ENCODE assay signal across 18 cellular contexts in the genomic region with DNA sequence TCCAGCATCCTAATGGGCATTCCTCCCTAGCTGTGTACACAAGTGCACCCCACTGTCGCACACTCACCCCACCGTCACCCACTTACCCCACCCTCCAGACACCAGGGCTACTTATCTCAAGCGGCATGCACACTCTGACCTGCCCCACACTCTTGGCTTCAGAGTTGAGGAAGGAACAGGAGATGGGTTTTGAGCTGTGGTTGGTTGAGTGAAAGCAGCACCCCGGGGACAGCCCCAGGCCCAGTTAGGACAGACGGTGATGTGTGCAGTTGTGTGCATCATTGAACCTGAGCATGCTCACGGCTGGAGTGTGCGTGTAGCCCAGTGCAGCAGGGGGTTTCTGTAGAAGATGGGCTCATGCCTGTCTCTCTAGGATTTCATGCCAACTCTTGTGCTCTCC. TPM values are rescaled to one million over a fixed set of nuclear protein-coding genes. Genes with fewer than 3 reads are reported as not detected.
A peak's percentile ranks its signal among the peaks of the same experiment; 100 is the strongest.
DNase-seq lines count a peak whose midpoint lies in the region; ATAC-seq, FAIRE-seq and TF ChIP-seq lines count a peak whose summit lies in the region.
"Had no signal": no experiment of that assay in that cellular context is flagged by ENCODE, and none has a peak within 500 bp of the region (broad histone marks: within the 10 kb centered on the region; RNA-seq: fewer than 3 reads in every experiment).

No MANE protein-coding gene starts in this region.

- no peak overlapping the region for H3K4me3 ChIP-seq in BLaER1
- no peak overlapping the region for H3K4me3 ChIP-seq in Panc1 (ENCODE audit: low read depth in 2 of 2, low read length in 2 of 2)
- H3K4me3 ChIP-seq in lung, result no peak overlapping the region
- H3K4me3 ChIP-seq in suprapubic skin, result no peak overlapping the region
- H3K4me3 ChIP-seq: PC-9, vagina had no signal

- H3K27ac ChIP-seq in BLaER1, result no peak overlapping the region
- H3K27ac ChIP-seq in Panc1 (ENCODE audit: low read length), result peak overlapping the region; percentile 99
- no peak overlapping the region for H3K27ac ChIP-seq in lung (ENCODE audit: low read depth in 1 of 2, low read length in 1 of 2)
- H3K27ac ChIP-seq in suprapubic skin, result no peak overlapping the region
- H3K27ac ChIP-seq: PC-9, vagina, WERI-Rb-1 had no signal

- H3K36me3 ChIP-seq in BLaER1 (no peaks in the 10 kb centered on the region), Panc1 (ENCODE audit: control insufficient read depth, insufficient read depth, low read length) (peaks cover 14% of the 10 kb centered on the region), lung (ENCODE audit: control insufficient read depth in 2 of 2, insufficient read depth in 2 of 2, low read length in 2 of 2) (peaks cover 34 to 39% of the 10 kb centered on the region in 2 donors), suprapubic skin (peaks cover 39% of the 10 kb centered on the region)
- H3K36me3 ChIP-seq: BE2C, WERI-Rb-1 had no signal

- TF ChIP-seq EP300 in suprapubic skin (IDR thresholded peaks at IDR 0.05), result no peak

- in situ Hi-C loops in Panc1 (cut with HindIII; ENCODE audit: low pct_unique_long_range_greater_than_20kb, low sequenced_read_pairs), result no loop called here

- DNase-seq in GM12891 (ENCODE audit: insufficient read length, low spot score) (no peak), Panc1 (ENCODE audit: low read depth, low spot score) (no peak), lung (ENCODE audit: low spot score) (no peak), suprapubic skin (ENCODE audit: low spot score in 2 of 2) (no peak), D341Med (ENCODE audit: low spot score) (no peak), DMS114 treated with DMSO at 0.1 percent for 48 hours (lab: John Stamatoyannopoulos, UW; ENCODE audit: unreplicated experiment) (no peak)
- DNase-seq in T-helper 2 cell treated with Interferon-gamma antibody and Interleukin-4, amounts not matched to agents 5 μg/mL and 100 μg/mL, for 36 hours (ENCODE audit: low spot score), result no peak
- DNase-seq: activated CD8-positive, alpha-beta memory T cell treated with anti-CD3 and anti-CD28 coated beads, Interleukin-2, amount 50 U/mL, for 48 hours; BE2C; DND-41; midbrain; NCI-H187; NCI-H524 treated with DMSO at 0.1 percent for 48 hours; occipital lobe; PC-9; WERI-Rb-1 had no signal

- H3K4me1 ChIP-seq in BLaER1 (peaks cover 13% of the 10 kb centered on the region), Panc1 (ENCODE audit: control insufficient read depth, insufficient read depth, low read length) (peaks cover 91% of the 10 kb centered on the region), lung (ENCODE audit: control insufficient read depth in 2 of 2, insufficient read depth in 2 of 2, low read length in 2 of 2) (peaks cover 0 to 7% of the 10 kb centered on the region in 2 donors), suprapubic skin (peaks cover 25% of the 10 kb centered on the region)
- H3K4me1 ChIP-seq: BE2C had no signal

- FAIRE-seq in GM12891 (lab: Jason Lieb, UNC), result peak; percentile 63

- peak overlapping the region; percentile 11; the same call in 1 of the 2 replicates for H3K4me2 ChIP-seq in BLaER1
- H3K4me2 ChIP-seq: PC-9 had no signal

- no peak overlapping the region for H3K9ac ChIP-seq in BLaER1

- POLR2A ChIA-PET in Panc1 (lab: Charles Lee), result no interaction called here

- H3K36me3 Mint-ChIP-seq in T-helper 2 cell treated with Interferon-gamma antibody and Interleukin-4, amounts not matched to agents 5 μg/mL and 100 μg/mL, for 36 hours (ENCODE audit: low read depth), result peaks cover 32% of the 10 kb centered on the region

- peaks cover 2% of the 10 kb centered on the region for H3K4me1 Mint-ChIP-seq in T-helper 2 cell treated with Interferon-gamma antibody and Interleukin-4, amounts not matched to agents 5 μg/mL and 100 μg/mL, for 36 hours (ENCODE audit: low read depth)

- ATAC-seq in Panc1, result peak; percentile 10
- ATAC-seq in lung (ENCODE audit: insufficient read depth, low FRiP score), result peak; percentile 8

- CTCF ChIA-PET in Panc1 (lab: Charles Lee), result interaction anchor here (0.7 to 1.0 kb wide), 2 partner anchors 29 to 90 kb away, joined by 4 to 5 read pairs; no protein-coding TSS in a partner anchor

- intact Hi-C loops in Panc1 (cut with micrococcal nuclease; ENCODE audit: unreplicated experiment), result no loop called here

- H3K27me3 Mint-ChIP-seq in T-helper 2 cell treated with Interferon-gamma antibody and Interleukin-4, amounts not matched to agents 5 μg/mL and 100 μg/mL, for 36 hours (ENCODE audit: low read depth), result no peaks in the 10 kb centered on the region

- H3K27me3 ChIP-seq in BLaER1 (no peaks in the 10 kb centered on the region), Panc1 (ENCODE audit: control insufficient read depth, insufficient read depth, low read length) (no peaks in the 10 kb centered on the region), lung (ENCODE audit: control insufficient read depth, insufficient read depth) (no peaks in the 10 kb centered on the region), suprapubic skin (no peaks in the 10 kb centered on the region)
- H3K27me3 ChIP-seq: BE2C, vagina had no signal

- no peak for TF ChIP-seq CTCF in Panc1 (IDR thresholded peaks at IDR 0.05)
- TF ChIP-seq CTCF in lung (IDR thresholded peaks at IDR 0.05; ENCODE audit: control extremely low read depth, extremely low read depth), result no peak
- TF ChIP-seq CTCF in suprapubic skin (IDR thresholded peaks at IDR 0.05), result no peak

- no peak overlapping the region for H3K27ac Mint-ChIP-seq in T-helper 2 cell treated with Interferon-gamma antibody and Interleukin-4, amounts not matched to agents 5 μg/mL and 100 μg/mL, for 36 hours

- TF ChIP-seq POLR2A in GM12891 (IDR thresholded peaks at IDR 0.05; ENCODE audit: low read depth, low read length) (no peak), suprapubic skin (IDR thresholded peaks at IDR 0.05) (no peak)

- H4K20me1 ChIP-seq in BLaER1, result no peaks in the 10 kb centered on the region

- 88 to 93% methylated on average over 7 of the region's 7 CpGs for whole genome bisulfite sequencing in lung, 2 donors
- WGBS in suprapubic skin, result 82% methylated on average over 7 of the region's 7 CpGs

- H3K9me3 ChIP-seq in BLaER1 (no peaks in the 10 kb centered on the region), Panc1 (ENCODE audit: control insufficient read depth, insufficient read depth, low read depth, low read length) (no peaks in the 10 kb centered on the region), lung (ENCODE audit: control insufficient read depth in 2 of 2, insufficient read depth in 1 of 2, low read length in 1 of 2) (no peaks in the 10 kb centered on the region), suprapubic skin (no peaks in the 10 kb centered on the region)
- H3K9me3 ChIP-seq: BE2C, vagina had no signal

- no peaks in the 10 kb centered on the region for H3K9me3 Mint-ChIP-seq in T-helper 2 cell treated with Interferon-gamma antibody and Interleukin-4, amounts not matched to agents 5 μg/mL and 100 μg/mL, for 36 hours

- BruUV-seq in Panc1 (replicated peaks; lab: Mats Ljungman, UMichigan), result no TSS peak

- no peak overlapping the region for H3K4me3 Mint-ChIP-seq in T-helper 2 cell treated with Interferon-gamma antibody and Interleukin-4, amounts not matched to agents 5 μg/mL and 100 μg/mL, for 36 hours

TF ChIP-seq in GM12891, 5 proteins besides CTCF, POLR2A, EP300 and RAD21:
- TF ChIP-seq PAX5 (IDR thresholded peaks at IDR 0.05; ENCODE audit: insufficient read depth, low read length, severe bottlenecking) (no peak), POU2F2 (IDR thresholded peaks at IDR 0.05; ENCODE audit: low read depth, low read length) (0 out of 2 replicates have a peak, but pooled peaks have one; percentile 33), SPI1 (IDR thresholded peaks at IDR 0.05; ENCODE audit: low read depth, low read length) (no peak), TAF1 (IDR thresholded peaks at IDR 0.05; ENCODE audit: low read depth, low read length) (no peak), POLR2AphosphoS5 (IDR thresholded peaks at IDR 0.05; ENCODE audit: low read depth, low read length) (no peak)

RNA-seq across cellular contexts. Expression of gene AHNAK, which starts 32.5 kb away (rescaled TPM):
- 1.8 TPM for polyA plus RNA-seq in GM12891 (2012; ENCODE audit: low read depth, missing spikeins)
- total RNA-seq in Panc1 (2021; ENCODE audit: unreplicated experiment) (844 TPM), lung (100 to 1,000 TPM; 396 to 707 TPM), suprapubic skin (1,000 to 10,000 TPM; 1,174 to 1,475 (median 1,322) TPM)
- polyA plus RNA-seq in Panc1 (2012; ENCODE audit: insufficient read length), result 355 TPM
- 10 to 100 TPM; 66.5 to 79.9 TPM for polyA plus RNA-seq in lung

RNA-seq across cellular contexts. Expression of gene EEF1G, which starts 59.5 kb away (rescaled TPM):
- 2,783 TPM for polyA plus RNA-seq in GM12891 (2012; ENCODE audit: low read depth, missing spikeins)
- total RNA-seq in Panc1 (2021; ENCODE audit: unreplicated experiment), result 1,119 TPM
- polyA plus RNA-seq in Panc1 (2012; ENCODE audit: insufficient read length), result 1,553 TPM
- 1,000 to 10,000 TPM in 1 of 2 donors, 100 to 1,000 TPM in 1; 941 to 1,160 TPM for total RNA-seq in lung
- 1,000 to 10,000 TPM; 1,043 to 1,130 TPM for polyA plus RNA-seq in lung
- 1,000 to 10,000 TPM; 1,221 to 2,946 (median 2,495) TPM for total RNA-seq in suprapubic skin
